In the genomic region with DNA sequence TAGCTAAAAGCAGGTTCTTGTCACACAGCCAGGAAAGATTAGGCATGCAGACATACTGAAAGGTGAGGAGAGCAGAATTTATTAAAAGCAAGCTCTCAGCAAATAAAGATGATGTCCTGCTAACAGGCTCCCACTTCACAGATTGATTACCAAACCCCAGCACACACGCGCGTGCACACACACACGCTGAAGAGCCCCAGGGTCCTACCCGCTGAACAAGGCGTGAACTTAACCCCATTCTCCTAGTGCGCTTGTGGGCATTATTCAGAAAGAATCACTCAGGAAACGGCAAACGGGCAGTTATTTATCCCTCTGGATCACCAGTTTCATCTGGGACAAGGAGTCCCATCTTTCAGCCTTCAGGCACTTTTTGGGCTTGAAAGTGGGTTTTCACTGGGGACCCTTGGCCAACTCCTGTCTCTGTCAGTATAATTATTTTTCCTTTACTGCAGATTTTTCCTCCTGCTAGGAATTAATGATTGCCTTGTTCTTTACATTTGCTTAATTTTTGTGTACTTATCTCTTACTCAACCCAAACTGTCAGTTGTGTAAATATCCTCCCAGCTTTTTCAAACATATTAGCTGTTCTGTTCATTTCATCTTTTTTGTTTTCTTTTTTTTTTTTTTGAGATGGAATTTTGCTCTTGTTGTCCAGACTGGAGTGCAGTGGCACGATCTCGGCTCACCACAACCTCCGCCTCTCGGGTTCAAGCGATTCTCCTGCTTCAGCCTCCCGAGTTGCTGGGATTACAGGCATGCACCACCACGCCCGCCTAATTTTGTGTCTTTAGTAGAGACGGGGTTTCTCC, we compare ENCODE assay signal across 1 cellular context.
TF ChIP-seq lines count a peak whose summit lies in the region.

No MANE protein-coding gene starts in this region.

TF ChIP-seq in HepG2, 621 proteins besides CTCF, POLR2A, EP300 and RAD21 (continued from another document and continues in another):
- TF ChIP-seq, protein P1, sequence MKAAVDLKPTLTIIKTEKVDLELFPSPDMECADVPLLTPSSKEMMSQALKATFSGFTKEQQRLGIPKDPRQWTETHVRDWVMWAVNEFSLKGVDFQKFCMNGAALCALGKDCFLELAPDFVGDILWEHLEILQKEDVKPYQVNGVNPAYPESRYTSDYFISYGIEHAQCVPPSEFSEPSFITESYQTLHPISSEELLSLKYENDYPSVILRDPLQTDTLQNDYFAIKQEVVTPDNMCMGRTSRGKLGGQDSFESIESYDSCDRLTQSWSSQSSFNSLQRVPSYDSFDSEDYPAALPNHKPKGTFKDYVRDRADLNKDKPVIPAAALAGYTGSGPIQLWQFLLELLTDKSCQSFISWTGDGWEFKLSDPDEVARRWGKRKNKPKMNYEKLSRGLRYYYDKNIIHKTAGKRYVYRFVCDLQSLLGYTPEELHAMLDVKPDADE (CRISPR knock-in tag; IDR thresholded peaks at IDR 0.05): no peak
- TF ChIP-seq ZNF136 (CRISPR knock-in tag; IDR thresholded peaks at IDR 0.05; ENCODE audit: low read depth) (no peak), SMYD3 (CRISPR knock-in tag; IDR thresholded peaks at IDR 0.05) (no peak), ZNF788 (CRISPR knock-in tag; IDR thresholded peaks at IDR 0.05; ENCODE audit: borderline replicate concordance) (peak; percentile 46; the same call in 1 of the 2 replicates), ZBTB3 (CRISPR knock-in tag; IDR thresholded peaks at IDR 0.05; ENCODE audit: borderline replicate concordance, low read depth) (no peak; the same call in 1 of the 2 replicates), GATAD1 (CRISPR knock-in tag; IDR thresholded peaks at IDR 0.05) (peak; percentile 58), IKZF1 (IDR thresholded peaks at IDR 0.05) (no peak), ZFP41 (CRISPR knock-in tag; IDR thresholded peaks at IDR 0.05; ENCODE audit: borderline replicate concordance) (no peak), ZNF274 (CRISPR knock-in tag; IDR thresholded peaks at IDR 0.05) (no peak), KDM4B (CRISPR knock-in tag; IDR thresholded peaks at IDR 0.05) (no peak), MBD4 (IDR thresholded peaks at IDR 0.05; ENCODE audit: borderline replicate concordance, low read length) (peak; percentile 74; the same call in 1 of the 2 replicates), ELF4 (CRISPR knock-in tag; IDR thresholded peaks at IDR 0.05; ENCODE audit: borderline replicate concordance) (no peak), ZKSCAN1 (IDR thresholded peaks at IDR 0.05; ENCODE audit: low read length) (no peak), ZNF354B (CRISPR knock-in tag; IDR thresholded peaks at IDR 0.05) (no peak), NFE2L1 (CRISPR knock-in tag; IDR thresholded peaks at IDR 0.05; ENCODE audit: borderline replicate concordance) (no peak), ZNF451 (CRISPR knock-in tag; IDR thresholded peaks at IDR 0.05) (no peak), IKZF4 (CRISPR knock-in tag; IDR thresholded peaks at IDR 0.05; ENCODE audit: borderline replicate concordance, low read depth, not compliant biosample characterization) (no peak), ZIK1 (CRISPR knock-in tag; IDR thresholded peaks at IDR 0.05; ENCODE audit: borderline replicate concordance, low read depth) (no peak), ZFP36L1 (CRISPR knock-in tag; IDR thresholded peaks at IDR 0.05) (peak; percentile 66; the same call in 1 of the 2 replicates), ATRX (CRISPR knock-in tag; IDR thresholded peaks at IDR 0.05; ENCODE audit: borderline replicate concordance) (no peak), CEBPG (CRISPR knock-in tag; IDR thresholded peaks at IDR 0.05) (peak; percentile 93), RFX5 (IDR thresholded peaks at IDR 0.05; ENCODE audit: low read depth, low read length) (no peak), ZNF577 (CRISPR knock-in tag; IDR thresholded peaks at IDR 0.05; ENCODE audit: borderline replicate concordance, low read depth) (no peak), MAFF (IDR thresholded peaks at IDR 0.05; ENCODE audit: low read depth, low read length) (no peak), HMG20B (CRISPR knock-in tag; conservative IDR thresholded peaks at IDR 0.05) (no peak), KLF6 (CRISPR knock-in tag; IDR thresholded peaks at IDR 0.05) (no peak), NBN (conservative IDR thresholded peaks at IDR 0.05) (no peak), GATA4 (IDR thresholded peaks at IDR 0.05; ENCODE audit: borderline replicate concordance, low read depth) (peak; percentile 45; the same call in 1 of the 2 replicates), ZNF570 (CRISPR knock-in tag; IDR thresholded peaks at IDR 0.05; ENCODE audit: borderline replicate concordance) (no peak), RARG (CRISPR knock-in tag; IDR thresholded peaks at IDR 0.05; ENCODE audit: low read depth) (no peak), MTA3 (CRISPR knock-in tag; IDR thresholded peaks at IDR 0.05) (no peak), KMT2A (CRISPR knock-in tag; IDR thresholded peaks at IDR 0.05) (no peak), ZNF83 (CRISPR knock-in tag; IDR thresholded peaks at IDR 0.05; ENCODE audit: borderline replicate concordance) (no peak), SMAD9 (CRISPR knock-in tag; IDR thresholded peaks at IDR 0.05) (no peak), ZNF674 (CRISPR knock-in tag; IDR thresholded peaks at IDR 0.05; ENCODE audit: low read depth) (no peak), ADNP (CRISPR knock-in tag; IDR thresholded peaks at IDR 0.05) (peak; percentile 93), ZNF292 (CRISPR knock-in tag; IDR thresholded peaks at IDR 0.05; ENCODE audit: borderline replicate concordance, low read depth) (peak; percentile 53; the same call in 1 of the 2 replicates), ZNF629 (CRISPR knock-in tag; conservative IDR thresholded peaks at IDR 0.05) (0 out of 2 replicates have a peak, but pooled peaks have one; percentile 3), EED (CRISPR knock-in tag; IDR thresholded peaks at IDR 0.05) (no peak), ZNF781 (CRISPR knock-in tag; IDR thresholded peaks at IDR 0.05; ENCODE audit: borderline replicate concordance, not compliant biosample characterization) (no peak), ZNF615 (CRISPR knock-in tag; IDR thresholded peaks at IDR 0.05; ENCODE audit: borderline replicate concordance) (no peak), ASH2L (IDR thresholded peaks at IDR 0.05; ENCODE audit: insufficient read length, low read depth, low read length) (peak; percentile 86), GABPB1 (CRISPR knock-in tag; IDR thresholded peaks at IDR 0.05) (no peak), ZBTB7B (CRISPR knock-in tag; IDR thresholded peaks at IDR 0.05) (no peak; the same call in 1 of the 2 replicates), ZEB1 (IDR thresholded peaks at IDR 0.05; ENCODE audit: insufficient replicate concordance, low read depth) (peak; percentile 36)
- TF ChIP-seq, protein P2, sequence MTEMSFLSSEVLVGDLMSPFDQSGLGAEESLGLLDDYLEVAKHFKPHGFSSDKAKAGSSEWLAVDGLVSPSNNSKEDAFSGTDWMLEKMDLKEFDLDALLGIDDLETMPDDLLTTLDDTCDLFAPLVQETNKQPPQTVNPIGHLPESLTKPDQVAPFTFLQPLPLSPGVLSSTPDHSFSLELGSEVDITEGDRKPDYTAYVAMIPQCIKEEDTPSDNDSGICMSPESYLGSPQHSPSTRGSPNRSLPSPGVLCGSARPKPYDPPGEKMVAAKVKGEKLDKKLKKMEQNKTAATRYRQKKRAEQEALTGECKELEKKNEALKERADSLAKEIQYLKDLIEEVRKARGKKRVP (CRISPR knock-in tag; IDR thresholded peaks at IDR 0.05): 0 out of 4 replicates have a peak, but pooled peaks of 1 of the 2 experiments have one; percentile 32
- TF ChIP-seq, protein P3, sequence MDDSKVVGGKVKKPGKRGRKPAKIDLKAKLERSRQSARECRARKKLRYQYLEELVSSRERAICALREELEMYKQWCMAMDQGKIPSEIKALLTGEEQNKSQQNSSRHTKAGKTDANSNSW (CRISPR knock-in tag; IDR thresholded peaks at IDR 0.05; ENCODE audit: borderline replicate concordance): no peak
- TF ChIP-seq, protein P4, sequence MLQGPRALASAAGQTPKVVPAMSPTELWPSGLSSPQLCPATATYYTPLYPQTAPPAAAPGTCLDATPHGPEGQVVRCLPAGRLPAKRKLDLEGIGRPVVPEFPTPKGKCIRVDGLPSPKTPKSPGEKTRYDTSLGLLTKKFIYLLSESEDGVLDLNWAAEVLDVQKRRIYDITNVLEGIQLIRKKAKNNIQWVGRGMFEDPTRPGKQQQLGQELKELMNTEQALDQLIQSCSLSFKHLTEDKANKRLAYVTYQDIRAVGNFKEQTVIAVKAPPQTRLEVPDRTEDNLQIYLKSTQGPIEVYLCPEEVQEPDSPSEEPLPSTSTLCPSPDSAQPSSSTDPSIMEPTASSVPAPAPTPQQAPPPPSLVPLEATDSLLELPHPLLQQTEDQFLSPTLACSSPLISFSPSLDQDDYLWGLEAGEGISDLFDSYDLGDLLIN (CRISPR knock-in tag; IDR thresholded peaks at IDR 0.05; ENCODE audit: borderline replicate concordance): no peak
- TF ChIP-seq, protein P5, sequence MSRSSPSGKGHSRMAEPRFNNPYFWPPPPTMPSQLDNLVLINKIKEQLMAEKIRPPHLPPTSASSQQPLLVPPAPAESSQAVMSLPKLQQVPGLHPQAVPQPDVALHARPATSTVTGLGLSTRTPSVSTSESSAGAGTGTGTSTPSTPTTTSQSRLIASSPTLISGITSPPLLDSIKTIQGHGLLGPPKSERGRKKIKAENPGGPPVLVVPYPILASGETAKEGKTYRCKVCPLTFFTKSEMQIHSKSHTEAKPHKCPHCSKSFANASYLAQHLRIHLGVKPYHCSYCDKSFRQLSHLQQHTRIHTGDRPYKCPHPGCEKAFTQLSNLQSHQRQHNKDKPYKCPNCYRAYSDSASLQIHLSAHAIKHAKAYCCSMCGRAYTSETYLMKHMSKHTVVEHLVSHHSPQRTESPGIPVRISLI (CRISPR knock-in tag; IDR thresholded peaks at IDR 0.05; ENCODE audit: borderline replicate concordance): peak; percentile 98
- TF ChIP-seq, protein P6, sequence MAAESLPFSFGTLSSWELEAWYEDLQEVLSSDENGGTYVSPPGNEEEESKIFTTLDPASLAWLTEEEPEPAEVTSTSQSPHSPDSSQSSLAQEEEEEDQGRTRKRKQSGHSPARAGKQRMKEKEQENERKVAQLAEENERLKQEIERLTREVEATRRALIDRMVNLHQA (CRISPR knock-in tag; IDR thresholded peaks at IDR 0.05): no peak
- TF ChIP-seq, protein P7, sequence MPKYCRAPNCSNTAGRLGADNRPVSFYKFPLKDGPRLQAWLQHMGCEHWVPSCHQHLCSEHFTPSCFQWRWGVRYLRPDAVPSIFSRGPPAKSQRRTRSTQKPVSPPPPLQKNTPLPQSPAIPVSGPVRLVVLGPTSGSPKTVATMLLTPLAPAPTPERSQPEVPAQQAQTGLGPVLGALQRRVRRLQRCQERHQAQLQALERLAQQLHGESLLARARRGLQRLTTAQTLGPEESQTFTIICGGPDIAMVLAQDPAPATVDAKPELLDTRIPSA (CRISPR knock-in tag; IDR thresholded peaks at IDR 0.05; ENCODE audit: borderline replicate concordance): no peak
- TF ChIP-seq, protein P8, sequence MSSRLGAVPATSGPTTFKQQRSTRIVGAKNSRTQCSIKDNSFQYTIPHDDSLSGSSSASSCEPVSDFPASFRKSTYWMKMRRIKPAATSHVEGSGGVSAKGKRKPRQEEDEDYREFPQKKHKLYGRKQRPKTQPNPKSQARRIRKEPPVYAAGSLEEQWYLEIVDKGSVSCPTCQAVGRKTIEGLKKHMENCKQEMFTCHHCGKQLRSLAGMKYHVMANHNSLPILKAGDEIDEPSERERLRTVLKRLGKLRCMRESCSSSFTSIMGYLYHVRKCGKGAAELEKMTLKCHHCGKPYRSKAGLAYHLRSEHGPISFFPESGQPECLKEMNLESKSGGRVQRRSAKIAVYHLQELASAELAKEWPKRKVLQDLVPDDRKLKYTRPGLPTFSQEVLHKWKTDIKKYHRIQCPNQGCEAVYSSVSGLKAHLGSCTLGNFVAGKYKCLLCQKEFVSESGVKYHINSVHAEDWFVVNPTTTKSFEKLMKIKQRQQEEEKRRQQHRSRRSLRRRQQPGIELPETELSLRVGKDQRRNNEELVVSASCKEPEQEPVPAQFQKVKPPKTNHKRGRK (CRISPR knock-in tag; IDR thresholded peaks at IDR 0.05): no peak
- TF ChIP-seq, protein P9, sequence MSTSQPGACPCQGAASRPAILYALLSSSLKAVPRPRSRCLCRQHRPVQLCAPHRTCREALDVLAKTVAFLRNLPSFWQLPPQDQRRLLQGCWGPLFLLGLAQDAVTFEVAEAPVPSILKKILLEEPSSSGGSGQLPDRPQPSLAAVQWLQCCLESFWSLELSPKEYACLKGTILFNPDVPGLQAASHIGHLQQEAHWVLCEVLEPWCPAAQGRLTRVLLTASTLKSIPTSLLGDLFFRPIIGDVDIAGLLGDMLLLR (CRISPR knock-in tag; IDR thresholded peaks at IDR 0.05): no peak
- TF ChIP-seq, protein P10, sequence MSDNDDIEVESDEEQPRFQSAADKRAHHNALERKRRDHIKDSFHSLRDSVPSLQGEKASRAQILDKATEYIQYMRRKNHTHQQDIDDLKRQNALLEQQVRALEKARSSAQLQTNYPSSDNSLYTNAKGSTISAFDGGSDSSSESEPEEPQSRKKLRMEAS (IDR thresholded peaks at IDR 0.05): 0 out of 2 replicates have a peak, but pooled peaks have one; percentile 3
- TF ChIP-seq, protein P11, sequence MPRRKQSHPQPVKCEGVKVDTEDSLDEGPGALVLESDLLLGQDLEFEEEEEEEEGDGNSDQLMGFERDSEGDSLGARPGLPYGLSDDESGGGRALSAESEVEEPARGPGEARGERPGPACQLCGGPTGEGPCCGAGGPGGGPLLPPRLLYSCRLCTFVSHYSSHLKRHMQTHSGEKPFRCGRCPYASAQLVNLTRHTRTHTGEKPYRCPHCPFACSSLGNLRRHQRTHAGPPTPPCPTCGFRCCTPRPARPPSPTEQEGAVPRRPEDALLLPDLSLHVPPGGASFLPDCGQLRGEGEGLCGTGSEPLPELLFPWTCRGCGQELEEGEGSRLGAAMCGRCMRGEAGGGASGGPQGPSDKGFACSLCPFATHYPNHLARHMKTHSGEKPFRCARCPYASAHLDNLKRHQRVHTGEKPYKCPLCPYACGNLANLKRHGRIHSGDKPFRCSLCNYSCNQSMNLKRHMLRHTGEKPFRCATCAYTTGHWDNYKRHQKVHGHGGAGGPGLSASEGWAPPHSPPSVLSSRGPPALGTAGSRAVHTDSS (CRISPR knock-in tag; conservative IDR thresholded peaks at IDR 0.05): no peak
- TF ChIP-seq, protein P12, sequence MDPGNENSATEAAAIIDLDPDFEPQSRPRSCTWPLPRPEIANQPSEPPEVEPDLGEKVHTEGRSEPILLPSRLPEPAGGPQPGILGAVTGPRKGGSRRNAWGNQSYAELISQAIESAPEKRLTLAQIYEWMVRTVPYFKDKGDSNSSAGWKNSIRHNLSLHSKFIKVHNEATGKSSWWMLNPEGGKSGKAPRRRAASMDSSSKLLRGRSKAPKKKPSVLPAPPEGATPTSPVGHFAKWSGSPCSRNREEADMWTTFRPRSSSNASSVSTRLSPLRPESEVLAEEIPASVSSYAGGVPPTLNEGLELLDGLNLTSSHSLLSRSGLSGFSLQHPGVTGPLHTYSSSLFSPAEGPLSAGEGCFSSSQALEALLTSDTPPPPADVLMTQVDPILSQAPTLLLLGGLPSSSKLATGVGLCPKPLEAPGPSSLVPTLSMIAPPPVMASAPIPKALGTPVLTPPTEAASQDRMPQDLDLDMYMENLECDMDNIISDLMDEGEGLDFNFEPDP (CRISPR knock-in tag; conservative IDR thresholded peaks at IDR 0.05): no peak
- TF ChIP-seq, protein P13, sequence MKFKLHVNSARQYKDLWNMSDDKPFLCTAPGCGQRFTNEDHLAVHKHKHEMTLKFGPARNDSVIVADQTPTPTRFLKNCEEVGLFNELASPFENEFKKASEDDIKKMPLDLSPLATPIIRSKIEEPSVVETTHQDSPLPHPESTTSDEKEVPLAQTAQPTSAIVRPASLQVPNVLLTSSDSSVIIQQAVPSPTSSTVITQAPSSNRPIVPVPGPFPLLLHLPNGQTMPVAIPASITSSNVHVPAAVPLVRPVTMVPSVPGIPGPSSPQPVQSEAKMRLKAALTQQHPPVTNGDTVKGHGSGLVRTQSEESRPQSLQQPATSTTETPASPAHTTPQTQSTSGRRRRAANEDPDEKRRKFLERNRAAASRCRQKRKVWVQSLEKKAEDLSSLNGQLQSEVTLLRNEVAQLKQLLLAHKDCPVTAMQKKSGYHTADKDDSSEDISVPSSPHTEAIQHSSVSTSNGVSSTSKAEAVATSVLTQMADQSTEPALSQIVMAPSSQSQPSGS (CRISPR knock-in tag; IDR thresholded peaks at IDR 0.05): no peak
